2 cellular contexts compared by ENCODE assay signal in genomic region chr22:23101524-23101923, GRCh38.
TF ChIP-seq lines count a peak whose summit lies in the region.

No MANE protein-coding gene starts in this region.

TF ChIP-seq in H1, 55 proteins besides CTCF, POLR2A, EP300 and RAD21:
- TF ChIP-seq TBP (IDR thresholded peaks at IDR 0.05; ENCODE audit: low read depth, low read length) (no peak), EGR1 (IDR thresholded peaks at IDR 0.05; ENCODE audit: borderline replicate concordance, low read depth, low read length) (no peak), KDM1A (IDR thresholded peaks at IDR 0.05; ENCODE audit: borderline replicate concordance, low read length) (no peak), HDAC6 (IDR thresholded peaks at IDR 0.05; ENCODE audit: low read depth, low read length) (no peak), SIN3A (conservative IDR thresholded peaks at IDR 0.05 in 1 of 2, IDR thresholded peaks at IDR 0.05 in 1 of 2; ENCODE audit: low read depth in 1 of 2, low read length in 2 of 2) (no peak), CBX8 (IDR thresholded peaks at IDR 0.05; ENCODE audit: borderline replicate concordance, low read depth, low read length) (no peak), TAF1 (IDR thresholded peaks at IDR 0.05; ENCODE audit: low read depth, low read length) (no peak), FOSL1 (IDR thresholded peaks at IDR 0.05; ENCODE audit: insufficient read depth, low read depth, low read length) (no peak), MAX (IDR thresholded peaks at IDR 0.05) (no peak), EZH2 (IDR thresholded peaks at IDR 0.05; ENCODE audit: low read depth, low read length, severe bottlenecking) (no peak), GTF2F1 (IDR thresholded peaks at IDR 0.05; ENCODE audit: borderline replicate concordance, low read depth, low read length) (no peak), CREB1 (IDR thresholded peaks at IDR 0.05) (no peak), SP1 (IDR thresholded peaks at IDR 0.05; ENCODE audit: low read depth, low read length) (no peak), KDM5A (IDR thresholded peaks at IDR 0.05; ENCODE audit: low read length) (no peak), BCL11A (IDR thresholded peaks at IDR 0.05; ENCODE audit: low read depth in 2 of 2, low read length in 2 of 2) (no peak), SP2 (IDR thresholded peaks at IDR 0.05; ENCODE audit: low read length) (no peak)

TF ChIP-seq in GM12891, 5 proteins besides CTCF, POLR2A, EP300 and RAD21:
- TF ChIP-seq POLR2AphosphoS5 (IDR thresholded peaks at IDR 0.05; ENCODE audit: low read depth, low read length), result no peak
- TF ChIP-seq POU2F2 (IDR thresholded peaks at IDR 0.05; ENCODE audit: low read depth, low read length), result no peak
- no peak for TF ChIP-seq SPI1 (IDR thresholded peaks at IDR 0.05; ENCODE audit: low read depth, low read length)
- TF ChIP-seq TAF1 (IDR thresholded peaks at IDR 0.05; ENCODE audit: low read depth, low read length), result no peak
TF ChIP-seq in GM12891: peak in this region for 0.
